In the genomic region with DNA sequence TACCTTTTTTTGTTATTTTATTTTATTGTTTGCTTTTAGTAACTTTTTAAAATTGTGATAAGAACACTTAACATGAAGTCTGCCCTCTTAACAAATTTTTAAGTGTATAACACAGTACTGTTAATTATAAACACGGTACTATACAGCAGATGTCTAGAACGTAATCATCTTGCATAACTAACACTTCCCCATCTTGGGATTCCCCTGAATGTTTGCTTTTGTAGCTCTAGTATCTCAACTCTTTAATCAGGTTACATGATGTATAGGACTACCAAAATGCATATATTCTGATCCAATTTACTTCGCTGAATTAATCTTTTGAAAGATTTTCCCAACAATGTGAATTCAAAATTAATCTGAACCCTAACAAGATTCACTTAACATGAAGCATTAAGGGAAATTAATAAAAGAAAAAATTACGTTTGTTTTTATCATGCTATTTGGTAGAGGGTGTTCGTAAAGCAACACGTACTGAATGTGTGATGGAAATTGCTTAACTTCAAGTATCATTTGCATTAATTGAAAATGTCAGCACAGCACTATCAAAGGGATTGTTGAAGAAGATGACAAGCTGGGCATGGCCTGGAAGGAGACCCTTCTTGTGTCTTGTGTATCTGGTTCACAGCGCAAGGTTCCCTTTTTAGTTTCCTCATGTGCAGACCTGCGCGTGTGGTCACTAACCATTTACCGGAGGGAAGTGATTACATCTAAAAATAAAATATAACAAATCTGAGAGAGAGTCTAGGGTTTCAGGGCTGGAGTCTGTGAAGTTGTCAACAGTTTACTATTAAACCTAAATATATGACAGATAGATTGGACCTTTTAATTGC, we compare ENCODE assay signal across 12 cellular contexts. TPM values are rescaled to one million over a fixed set of nuclear protein-coding genes. Genes with fewer than 3 reads are reported as not detected.
DNase-seq lines count a peak whose midpoint lies in the region; ATAC-seq, FAIRE-seq and TF ChIP-seq lines count a peak whose summit lies in the region.
"Had no signal": no experiment of that assay in that cellular context is flagged by ENCODE, and none has a peak within 500 bp of the region (broad histone marks: within the 10 kb centered on the region; RNA-seq: fewer than 3 reads in every experiment).

No MANE protein-coding gene starts in this region.

- no peaks in the 10 kb centered on the region for H3K27me3 ChIP-seq in ascending aorta
- H3K27me3 ChIP-seq in pancreas, result no peaks in the 10 kb centered on the region
- H3K27me3 ChIP-seq: breast epithelium had no signal

- no peak for FAIRE-seq in pancreas (lab: Jason Lieb, UNC)

- H3K27ac ChIP-seq in ascending aorta (no peak overlapping the region), pancreas (no peak overlapping the region)
- H3K27ac ChIP-seq: breast epithelium had no signal

- no peaks in the 10 kb centered on the region for H3K36me3 ChIP-seq in ascending aorta
- no peaks in the 10 kb centered on the region for H3K36me3 ChIP-seq in pancreas
- H3K36me3 ChIP-seq: breast epithelium had no signal

- H3K4me3 ChIP-seq in ascending aorta (no peak overlapping the region), pancreas (no peak overlapping the region)
- H3K4me3 ChIP-seq: breast epithelium had no signal

- peak; percentile 89 for ATAC-seq in GM18505 (IDR thresholded peaks at IDR 0.05; ENCODE audit: unreplicated experiment)
- ATAC-seq in GM21381 (IDR thresholded peaks at IDR 0.05; ENCODE audit: unreplicated experiment), result peak; percentile 86
- peak; percentile 86 for ATAC-seq in HG03108 (IDR thresholded peaks at IDR 0.05; ENCODE audit: unreplicated experiment)
- no peak for ATAC-seq in pancreas

- H3K4me1 ChIP-seq in ascending aorta (no peaks in the 10 kb centered on the region), pancreas (no peaks in the 10 kb centered on the region)
- H3K4me1 ChIP-seq: breast epithelium had no signal

- WGBS in pancreas, 2 donors, result 89 to 93% methylated on average over 10 of the region's 10 CpGs

- DNase-seq in SKM-1 (lab: John Stamatoyannopoulos, UW; ENCODE audit: unreplicated experiment), result peak; percentile 78
- DNase-seq in ascending aorta (ENCODE audit: low spot score in 2 of 2), result no peak
- no peak for DNase-seq in hippocampal formation (lab: John Stamatoyannopoulos, UW)
- DNase-seq in NCI-H146 treated with DMSO at 0.1 percent for 48 hours (lab: John Stamatoyannopoulos, UW; ENCODE audit: unreplicated experiment), result no peak
- no peak for DNase-seq in pancreas
- DNase-seq: activated CD8-positive, alpha-beta memory T cell treated with anti-CD3 and anti-CD28 coated beads for 24 hours; DMS53; foreskin melanocyte had no signal

- no peak for TF ChIP-seq CTCF in ascending aorta (IDR thresholded peaks at IDR 0.05)
- TF ChIP-seq CTCF in pancreas (IDR thresholded peaks at IDR 0.05), result no peak

- H3K9me3 ChIP-seq in ascending aorta (no peaks in the 10 kb centered on the region), pancreas (no peaks in the 10 kb centered on the region)
- H3K9me3 ChIP-seq: breast epithelium had no signal

- peak; percentile 41 for TF ChIP-seq POLR2A in GM18505 (IDR thresholded peaks at IDR 0.05; ENCODE audit: borderline replicate concordance, extremely low read depth, insufficient read depth, insufficient read length)

- intact Hi-C loops in ascending aorta (cut with DNase I) (no loop called here), pancreas (cut with DNase I) (no loop called here)

RNA-seq across cellular contexts. Expression of a gene that starts 15.2 kb away (rescaled TPM):
- total RNA-seq in ascending aorta (not detected), pancreas (under 1 TPM; 0.20 to 0.86 (median 0.54) TPM)
- under 1 TPM; 0.04 to 0.19 TPM for polyA plus RNA-seq in pancreas

Comparison
In these comparisons a context has a peak if more than half of its experiments do, and no peak if none do; other contexts are left out.
1. ATAC-seq: peak in GM18505 (single experiment), GM21381 (single experiment) and HG03108 (single experiment); none in pancreas (0 of 4).